ENCODE assay signal across 13 cellular contexts in genomic region chr1:67575861-67576260, GRCh38.
DNase-seq lines count a peak whose midpoint lies in the region; ATAC-seq and TF ChIP-seq lines count a peak whose summit lies in the region.
"Had no signal": no experiment of that assay in that cellular context is flagged by ENCODE, and none has a peak within 500 bp of the region (broad histone marks: within the 10 kb centered on the region; RNA-seq: fewer than 3 reads in every experiment).

No MANE protein-coding gene starts in this region.

- DNase-seq in BJ (ENCODE audit: low read depth) (peak; percentile 58), MG63 (peak; percentile 29), choroid plexus epithelial cell (ENCODE audit: low read depth) (peak; percentile 90), nephron progenitor cell (no peak), upper lobe of right lung (no peak), cerebellar cortex (ENCODE audit: low spot score) (no peak)
- DNase-seq in activated CD4-positive, alpha-beta T cell treated with anti-CD3 and anti-CD28 coated beads for 1 hour = no peak
- DNase-seq: activated naive CD8-positive, alpha-beta T cell treated with anti-CD3 and anti-CD28 coated beads, Interleukin-2, amount 10 ng/mL, durations not matched to agents 7 days and 5 days; NCI-H524 treated with DMSO at 0.1 percent for 48 hours; pancreas had no signal

- POLR2A ChIA-PET in BJ (lab: Charles Lee) = no interaction called here

- ATAC-seq in upper lobe of right lung (no peak), HG02884 (IDR thresholded peaks at IDR 0.05; ENCODE audit: unreplicated experiment) (no peak)
- ATAC-seq: pancreas had no signal

- H3K4me3 ChIP-seq in BJ (ENCODE audit: low read depth, low read length) (no peak overlapping the region), MG63 (no peak overlapping the region), choroid plexus epithelial cell (ENCODE audit: low read depth, low read length) (no peak overlapping the region), upper lobe of right lung (no peak overlapping the region)
- H3K4me3 ChIP-seq: HAP-1, pancreas had no signal

- H3K4me3 Mint-ChIP-seq in nephron progenitor cell = no peak overlapping the region
- H3K4me3 Mint-ChIP-seq: activated naive CD8-positive, alpha-beta T cell treated with anti-CD3 and anti-CD28 coated beads, Interleukin-2, amount 10 ng/mL, durations not matched to agents 7 days and 5 days; CD14-positive monocyte had no signal

- H3K9me3 ChIP-seq in MG63 (peaks cover 5% of the 10 kb centered on the region; the same call in 1 of the 2 replicates), upper lobe of right lung (no peaks in the 10 kb centered on the region)
- H3K9me3 ChIP-seq: HAP-1, pancreas had no signal

- H3K36me3 Mint-ChIP-seq in nephron progenitor cell (ENCODE audit: low read depth) = no peaks in the 10 kb centered on the region
- H3K36me3 Mint-ChIP-seq: activated naive CD8-positive, alpha-beta T cell treated with anti-CD3 and anti-CD28 coated beads, Interleukin-2, amount 10 ng/mL, durations not matched to agents 7 days and 5 days; CD14-positive monocyte had no signal

- CTCF ChIA-PET in BJ (lab: Yijun Ruan, JAX) = no interaction called here

- intact Hi-C loops in upper lobe of right lung (cut with DNase I) = no loop called here

- TF ChIP-seq CTCF in BJ (IDR thresholded peaks at IDR 0.05; ENCODE audit: insufficient read depth, low read depth, low read length) (no peak), choroid plexus epithelial cell (conservative IDR thresholded peaks at IDR 0.05; ENCODE audit: low read depth, low read length) (no peak), nephron progenitor cell (IDR thresholded peaks at IDR 0.05) (no peak), upper lobe of right lung (IDR thresholded peaks at IDR 0.05) (no peak)

- no peaks in the 10 kb centered on the region for H3K36me3 ChIP-seq in BJ (ENCODE audit: control insufficient read depth, insufficient read depth, low read length)
- H3K36me3 ChIP-seq in MG63 = no peaks in the 10 kb centered on the region
- no peaks in the 10 kb centered on the region for H3K36me3 ChIP-seq in upper lobe of right lung
- H3K36me3 ChIP-seq: HAP-1, pancreas had no signal

- peaks cover 21% of the 10 kb centered on the region for H3K4me1 ChIP-seq in upper lobe of right lung
- H3K4me1 ChIP-seq: HAP-1 had no signal

- peaks cover 18% of the 10 kb centered on the region for H3K4me1 Mint-ChIP-seq in nephron progenitor cell
- H3K4me1 Mint-ChIP-seq: CD14-positive monocyte had no signal

- no peak overlapping the region for H3K27ac ChIP-seq in upper lobe of right lung
- H3K27ac ChIP-seq: pancreas had no signal

- H3K27me3 ChIP-seq in BJ (ENCODE audit: control insufficient read depth, insufficient read depth, low read length) (no peaks in the 10 kb centered on the region), MG63 (no peaks in the 10 kb centered on the region), upper lobe of right lung (no peaks in the 10 kb centered on the region)
- H3K27me3 ChIP-seq: pancreas had no signal

- no peaks in the 10 kb centered on the region for H3K9me3 Mint-ChIP-seq in nephron progenitor cell
- H3K9me3 Mint-ChIP-seq: activated naive CD8-positive, alpha-beta T cell treated with anti-CD3 and anti-CD28 coated beads, Interleukin-2, amount 10 ng/mL, durations not matched to agents 7 days and 5 days; CD14-positive monocyte had no signal

- H3K27ac Mint-ChIP-seq in nephron progenitor cell = peak overlapping the region; percentile 35
- H3K27ac Mint-ChIP-seq: activated naive CD8-positive, alpha-beta T cell treated with anti-CD3 and anti-CD28 coated beads, Interleukin-2, amount 10 ng/mL, durations not matched to agents 7 days and 5 days; CD14-positive monocyte had no signal

- peaks cover 4% of the 10 kb centered on the region for H3K27me3 Mint-ChIP-seq in nephron progenitor cell (ENCODE audit: low read depth, poor library complexity)

Comparison
In these comparisons a context has a peak if more than half of its experiments do, and no peak if none do; other contexts are left out.
1. DNase-seq: peak in BJ (single experiment), MG63 (single experiment) and choroid plexus epithelial cell (single experiment); none in nephron progenitor cell (single experiment), activated CD4-positive, alpha-beta T cell treated with anti-CD3 and anti-CD28 coated beads for 1 hour (single experiment), upper lobe of right lung (single experiment) and cerebellar cortex (single experiment).